ENCODE assay signal across 18 cellular contexts in genomic region chr19:8530061-8530679, GRCh38.
"Had no signal": no experiment of that assay in that cellular context is flagged by ENCODE, and none has a peak within 500 bp of the region (broad histone marks: within the 10 kb centered on the region; RNA-seq: fewer than 3 reads in every experiment).

No MANE protein-coding gene starts in this region.

- H3K27ac ChIP-seq: right atrium auricular region, testis, transverse colon had no signal

- H3K9me3 ChIP-seq: right atrium auricular region, testis, transverse colon had no signal

- H3K4me1 Mint-ChIP-seq: memory B cell had no signal

- DNase-seq: activated CD4-positive, alpha-beta T cell treated with anti-CD3 and anti-CD28 coated beads, Interleukin-2, amount 50 U/mL, for 1 hour; activated CD8-positive, alpha-beta T cell treated with anti-CD3 and anti-CD28 coated beads for 36 hours; activated T-cell treated with anti-CD3 and anti-CD28 coated beads, Interleukin-2, amount 50 U/mL, for 4 hours; anterior cingulate cortex; dermis blood vessel endothelial cell; effector CD4-positive, alpha-beta T cell; glutamatergic neuron; occipital lobe; stimulated activated CD4-positive, alpha-beta T cell treated with anti-CD3 and anti-CD28 coated beads, Interleukin-1b, Interleukin-23, amount 100 ng/mL, for 48 hours; stimulated activated naive CD8-positive, alpha-beta T cell treated with anti-CD3 and anti-CD28 coated beads, Interleukin-15, Interleukin-2, amounts not matched to agents 100 U/mL and 50 U/mL, for 24 hours; T-helper 2 cell; testis; transverse colon had no signal

- H3K27ac Mint-ChIP-seq: activated CD8-positive, alpha-beta T cell treated with anti-CD3 and anti-CD28 coated beads for 36 hours; activated naive CD8-positive, alpha-beta T cell; activated T-helper 2 cell treated with anti-CD3 and anti-CD28 coated beads, Interferon-gamma antibody, Interleukin-2, Interleukin-4, amounts not matched to agents 10 μg/mL and 5 μg/mL and 100 μg/mL, durations not matched to agents 14 hours and 24 hours and 36 hours; memory B cell had no signal

- ATAC-seq: activated CD8-positive, alpha-beta T cell treated with anti-CD3 and anti-CD28 coated beads for 36 hours; activated T-cell treated with anti-CD3 and anti-CD28 coated beads, Interleukin-2, amount 50 U/mL, for 4 hours; stimulated activated naive CD8-positive, alpha-beta T cell treated with anti-CD3 and anti-CD28 coated beads, Interleukin-15, Interleukin-2, amounts not matched to agents 100 U/mL and 50 U/mL, for 24 hours had no signal

- H3K27me3 ChIP-seq: right atrium auricular region, testis, transverse colon had no signal

- H3K4me3 Mint-ChIP-seq: activated CD8-positive, alpha-beta T cell treated with anti-CD3 and anti-CD28 coated beads for 36 hours; activated naive CD8-positive, alpha-beta T cell; activated T-cell treated with anti-CD3 and anti-CD28 coated beads, Interleukin-2, amount 50 U/mL, for 4 hours; memory B cell had no signal

- H3K4me3 ChIP-seq: right atrium auricular region, smooth muscle cell, testis, transverse colon had no signal

- H3K27me3 Mint-ChIP-seq: activated CD8-positive, alpha-beta T cell treated with anti-CD3 and anti-CD28 coated beads for 36 hours; activated naive CD8-positive, alpha-beta T cell; memory B cell had no signal

- H3K9me3 Mint-ChIP-seq: activated CD8-positive, alpha-beta T cell treated with anti-CD3 and anti-CD28 coated beads for 36 hours; activated T-cell treated with anti-CD3 and anti-CD28 coated beads, Interleukin-2, amount 50 U/mL, for 4 hours; activated T-helper 2 cell treated with anti-CD3 and anti-CD28 coated beads, Interferon-gamma antibody, Interleukin-2, Interleukin-4, amounts not matched to agents 10 μg/mL and 5 μg/mL and 100 μg/mL, durations not matched to agents 14 hours and 24 hours and 36 hours; memory B cell had no signal

- H3K36me3 ChIP-seq: right atrium auricular region, transverse colon had no signal
